Comparison of ENCODE assay signal across 15 cellular contexts in genomic region chr17:83105512-83105911, GRCh38.
"Had no signal": no experiment of that assay in that cellular context is flagged by ENCODE, and none has a peak within 500 bp of the region (broad histone marks: within the 10 kb centered on the region; RNA-seq: fewer than 3 reads in every experiment).

No MANE protein-coding gene starts in this region.

- H3K9me3 Mint-ChIP-seq: activated naive CD4-positive, alpha-beta T cell treated with anti-CD3 and anti-CD28 coated beads, Interleukin-2, amount 50 U/mL, for 72 hours; activated T-cell treated with anti-CD3 and anti-CD28 coated beads, Interleukin-2, amount 50 U/mL, for 4 hours; naive B cell had no signal

- H3K9me3 ChIP-seq: psoas muscle had no signal

- H3K4me3 Mint-ChIP-seq: activated T-cell treated with anti-CD3 and anti-CD28 coated beads, Interleukin-2, amount 50 U/mL, for 4 hours; naive B cell had no signal

- H3K27ac Mint-ChIP-seq: activated naive CD4-positive, alpha-beta T cell treated with anti-CD3 and anti-CD28 coated beads, Interleukin-2, amount 50 U/mL, for 72 hours had no signal

- H3K79me2 ChIP-seq: hepatocyte had no signal

- H3K4me3 ChIP-seq: hepatocyte, psoas muscle had no signal

- H3K4me2 ChIP-seq: hepatocyte had no signal

- H3K27ac ChIP-seq: psoas muscle had no signal

- H3K27me3 ChIP-seq: hepatocyte had no signal

- DNase-seq: activated CD4-positive, alpha-beta T cell treated with anti-CD3 and anti-CD28 coated beads for 1 hour; activated CD4-positive, alpha-beta T cell treated with anti-CD3 and anti-CD28 coated beads, Interleukin-2, amount 50 U/mL, for 48 hours; activated effector memory CD4-positive, alpha-beta T cell treated with anti-CD3 and anti-CD28 coated beads, Interleukin-2, amount 50 U/mL, for 16 hours; activated T-cell treated with anti-CD3 and anti-CD28 coated beads, Interleukin-2, amount 50 U/mL, for 4 hours; amygdala; left ventricle myocardium superior; naive B cell; nucleus accumbens; psoas muscle; stimulated activated CD4-positive, alpha-beta T cell treated with anti-CD3 and anti-CD28 coated beads, Interleukin-4, amount 100 ng/mL, for 1 hour; stimulated activated CD8-positive, alpha-beta memory T cell treated with anti-CD3 and anti-CD28 coated beads, Interleukin-4, amount 100 ng/mL, for 48 hours; stimulated activated naive CD8-positive, alpha-beta T cell treated with anti-CD3 and anti-CD28 coated beads, Interleukin-15, Interleukin-2, amounts not matched to agents 100 U/mL and 50 U/mL, for 24 hours; T-helper 9 cell had no signal

- H3K36me3 Mint-ChIP-seq: activated naive CD4-positive, alpha-beta T cell treated with anti-CD3 and anti-CD28 coated beads, Interleukin-2, amount 50 U/mL, for 72 hours; naive B cell had no signal

- H2AFZ ChIP-seq: hepatocyte had no signal
